22 cellular contexts compared by ENCODE assay signal in the genomic region with DNA sequence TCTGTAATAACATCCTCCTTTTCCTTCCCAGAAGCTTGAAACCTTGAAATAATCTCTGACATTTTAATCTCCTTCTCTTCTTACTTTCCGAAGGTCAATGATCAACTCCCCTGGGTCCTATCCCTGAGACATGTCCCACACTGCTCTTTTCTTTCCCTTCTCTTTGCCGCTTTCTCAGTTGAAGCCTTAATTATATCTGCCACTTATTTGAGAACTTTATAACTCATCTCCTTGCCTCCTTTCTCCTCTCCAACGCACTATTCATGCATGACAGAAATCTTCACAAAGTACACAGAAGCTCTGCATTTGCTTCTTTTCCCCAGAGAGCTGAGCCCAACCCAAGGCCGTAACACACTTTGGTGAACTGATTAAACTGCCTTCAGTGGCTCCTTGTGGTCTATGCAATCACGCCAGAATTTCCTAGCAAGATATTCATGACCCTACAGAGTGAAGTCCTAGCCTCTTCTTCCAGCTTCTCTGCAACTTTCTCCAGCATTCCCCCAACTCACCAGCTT.
"Had no signal": no experiment of that assay in that cellular context is flagged by ENCODE, and none has a peak within 500 bp of the region (broad histone marks: within the 10 kb centered on the region; RNA-seq: fewer than 3 reads in every experiment).

No MANE protein-coding gene starts in this region.

- DNase-seq: activated CD4-positive, alpha-beta T cell treated with anti-CD3 and anti-CD28 coated beads, Interleukin-2, amount 10 ng/mL, durations not matched to agents 24 days and 14 days; activated CD4-positive, alpha-beta T cell treated with anti-CD3 and anti-CD28 coated beads, Interleukin-2, amount 50 U/mL, for 48 hours; activated CD4-positive, CD25-positive, alpha-beta regulatory T cell treated with anti-CD3 and anti-CD28 coated beads, Interleukin-2, amount 50 U/mL, for 72 hours; activated CD8-positive, alpha-beta memory T cell treated with anti-CD3 and anti-CD28 coated beads, Interleukin-2, amount 10 ng/mL, durations not matched to agents 7 days and 5 days; activated effector memory CD4-positive, alpha-beta T cell treated with anti-CD3 and anti-CD28 coated beads, Interleukin-2, amount 50 U/mL, for 16 hours; activated naive CD4-positive, alpha-beta T cell treated with Interleukin-2 at 50 U/mL for 16 hours; activated naive CD8-positive, alpha-beta T cell treated with anti-CD3 and anti-CD28 coated beads, Interleukin-2, amount 50 U/mL, for 24 hours; activated T-cell treated with anti-CD3 and anti-CD28 coated beads, Interleukin-2, amount 50 U/mL, for 24 hours; amniotic stem cell; body of pancreas; NCI-H1048; NCI-H146; NCI-H187 treated with DMSO at 0.1 percent for 48 hours; NCI-H2081 treated with DMSO at 0.1 percent for 48 hours; NCI-H2171 treated with DMSO at 0.1 percent for 48 hours; NCI-H226; SIG-M5; T-helper 17 cell; T-helper 9 cell had no signal

- H3K27ac ChIP-seq: ascending aorta, body of pancreas had no signal

- H3K4me3 ChIP-seq: ascending aorta, body of pancreas had no signal

- H3K4me1 ChIP-seq: ascending aorta, body of pancreas had no signal

- H3K27me3 ChIP-seq: ascending aorta had no signal

- H3K9me3 ChIP-seq: ascending aorta, body of pancreas had no signal

- H3K36me3 ChIP-seq: ascending aorta had no signal

- ATAC-seq: activated CD8-positive, alpha-beta memory T cell treated with anti-CD3 and anti-CD28 coated beads, Interleukin-2, amount 10 ng/mL, durations not matched to agents 7 days and 5 days; activated naive CD4-positive, alpha-beta T cell treated with anti-CD3 and anti-CD28 coated beads, Interleukin-2, amount 50 U/mL, for 72 hours; activated naive CD8-positive, alpha-beta T cell treated with anti-CD3 and anti-CD28 coated beads, Interleukin-2, amount 50 U/mL, for 24 hours; body of pancreas; T-helper 17 cell; WTC11 had no signal
